Comparison of ENCODE assay signal across 25 cellular contexts in the genomic region with DNA sequence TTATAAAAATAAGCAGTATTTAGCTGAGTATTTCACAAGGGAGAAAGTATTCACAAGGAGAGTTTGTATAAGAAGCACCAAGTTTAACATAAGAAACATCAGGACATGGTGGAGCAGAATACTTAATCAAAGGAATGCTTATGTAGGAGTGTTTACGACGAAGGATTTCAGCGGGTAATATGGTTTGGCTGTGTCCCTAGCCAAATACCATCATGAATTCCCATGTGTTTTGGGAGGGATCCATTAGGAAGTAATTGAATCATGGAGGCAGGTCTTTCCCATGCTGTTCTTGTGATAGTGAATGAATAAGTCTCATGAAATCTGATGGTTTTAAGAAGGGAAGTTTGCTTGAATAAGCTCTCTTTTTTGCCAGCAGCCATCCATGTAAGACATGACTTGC.
"Had no signal": no experiment of that assay in that cellular context is flagged by ENCODE, and none has a peak within 500 bp of the region (broad histone marks: within the 10 kb centered on the region; RNA-seq: fewer than 3 reads in every experiment).

No MANE protein-coding gene starts in this region.

- DNase-seq: activated B cell treated with CpG ODN at 0.5 μM for 24 hours; activated CD4-positive, alpha-beta memory T cell treated with anti-CD3 and anti-CD28 coated beads for 36 hours; activated CD4-positive, alpha-beta T cell treated with anti-CD3 and anti-CD28 coated beads, Interleukin-2, amount 10 ng/mL, durations not matched to agents 7 days and 5 days; activated gamma-delta T cell; activated naive CD4-positive, alpha-beta T cell treated with anti-CD3 and anti-CD28 coated beads, Interleukin-2, amount 50 U/mL, for 16 hours; activated naive CD8-positive, alpha-beta T cell treated with anti-CD3 and anti-CD28 coated beads, Interleukin-2, amount 10 ng/mL, durations not matched to agents 7 days and 5 days; activated T-cell treated with anti-CD3 and anti-CD28 coated beads for 4 hours; activated T-cell treated with anti-CD3 and anti-CD28 coated beads, Interleukin-2, amount 50 U/mL, for 48 hours; amniotic stem cell; central memory CD4-positive, alpha-beta T cell; Kasumi-1; NCI-H1105 treated with DMSO at 0.1 percent for 48 hours; NCI-H1436 treated with DMSO at 0.1 percent for 48 hours; NCI-H187 treated with DMSO at 0.1 percent for 48 hours; NCI-H2081 treated with DMSO at 0.1 percent for 48 hours; NCI-H446; NCI-H524; SIG-M5; T-cell; T-helper 2 cell; T1000 had no signal

- H3K27me3 ChIP-seq: ascending aorta, breast epithelium had no signal

- H3K4me1 ChIP-seq: ascending aorta, breast epithelium had no signal

- H3K4me3 ChIP-seq: ascending aorta, breast epithelium, K562 had no signal

- H3K36me3 ChIP-seq: ascending aorta, breast epithelium had no signal

- H3K9me3 ChIP-seq: breast epithelium had no signal

- H3K27ac ChIP-seq: ascending aorta, breast epithelium had no signal

- ATAC-seq: activated T-helper 17 cell treated with anti-CD3 and anti-CD28 coated beads, Interleukin-2, amount 50 U/mL, for 72 hours; K562; T-cell had no signal
